ENCODE assay signal across 8 cellular contexts in genomic region chr11:117814766-117815261, GRCh38. TPM values are rescaled to one million over a fixed set of nuclear protein-coding genes. Genes with fewer than 3 reads are reported as not detected.
DNase-seq lines count a peak whose midpoint lies in the region; ATAC-seq and TF ChIP-seq lines count a peak whose summit lies in the region.

No MANE protein-coding gene starts in this region.

- no peak for TF ChIP-seq CTCF in fibroblast of pulmonary artery (IDR thresholded peaks at IDR 0.05; ENCODE audit: low read length, missing control alignments)
- no peak for TF ChIP-seq CTCF in MCF 10A (IDR thresholded peaks at IDR 0.05; ENCODE audit: unreplicated experiment)

- TF ChIP-seq POLR2A in GM18505 (IDR thresholded peaks at IDR 0.05; ENCODE audit: borderline replicate concordance, extremely low read depth, insufficient read depth, insufficient read length) = no peak

- H3K4me1 Mint-ChIP-seq in MCF 10A (ENCODE audit: insufficient read depth, unreplicated experiment) = peaks cover 11% of the 10 kb centered on the region

- DNase-seq in NCI-H2029 treated with DMSO at 0.1 percent for 48 hours (lab: John Stamatoyannopoulos, UW) (peak; percentile 91), fibroblast of pulmonary artery (ENCODE audit: low read depth) (peak; percentile 18), foreskin melanocyte (no peak), MCF 10A (ENCODE audit: unreplicated experiment) (no peak)
- peak; percentile 91 for DNase-seq in activated CD8-positive, alpha-beta memory T cell treated with anti-CD3 and anti-CD28 coated beads for 24 hours
- DNase-seq in stimulated activated CD4-positive, alpha-beta T cell treated with anti-CD3 and anti-CD28 coated beads, Interleukin-12 subunit alpha, Interleukin-12 subunit beta, amount 100 ng/mL, for 48 hours (ENCODE audit: low read depth in 2 of 3, low spot score in 1 of 3) = peak; percentile 56 to 72 (median 63)

- no peaks in the 10 kb centered on the region for H3K9me3 Mint-ChIP-seq in MCF 10A (ENCODE audit: unreplicated experiment)

- H3K27me3 Mint-ChIP-seq in MCF 10A (ENCODE audit: insufficient read depth, unreplicated experiment) = peaks cover 20% of the 10 kb centered on the region

- no peaks in the 10 kb centered on the region for H3K36me3 Mint-ChIP-seq in MCF 10A (ENCODE audit: insufficient read depth, unreplicated experiment)

- no TSS peak for BruUV-seq in MCF 10A (replicated peaks; lab: Mats Ljungman, UMichigan)

- no peak overlapping the region for H3K27ac Mint-ChIP-seq in MCF 10A (ENCODE audit: low read depth, unreplicated experiment)

- CTCF ChIA-PET in MCF 10A (lab: Yijun Ruan, JAX) = interaction anchor here (0.6 to 6.8 kb wide), 9 partner anchors 9 to 539 kb away, joined by 3 to 173 read pairs (median 4); partner anchors contain the start of gene FXYD2

- intact Hi-C loops in MCF 10A (cut with micrococcal nuclease) = loop anchor here (10.0 kb wide), 1 partner anchor 580 kb away; the partner anchor contains the start of genes PCSK7 and RNF214

- H3K4me3 Mint-ChIP-seq in MCF 10A (ENCODE audit: unreplicated experiment) = no peak overlapping the region

- no peak overlapping the region for H3K4me3 ChIP-seq in fibroblast of pulmonary artery (replicated peaks; ENCODE audit: low read depth, low read length)

- ATAC-seq in GM18505 (IDR thresholded peaks at IDR 0.05; ENCODE audit: unreplicated experiment) (peak; percentile 32), HG02885 (IDR thresholded peaks at IDR 0.05; ENCODE audit: poor library complexity, unreplicated experiment) (peak; percentile 41)

- POLR2A ChIA-PET in MCF 10A (lab: Yijun Ruan, JAX) = interaction anchor here (0.6 kb wide), 1 partner anchor 306 kb away, joined by 3 read pairs; no protein-coding TSS in a partner anchor

RNA-seq across cellular contexts. Expression of gene FXYD2, which starts 9.7 kb away (rescaled TPM):
- not detected in 2 replicates for total RNA-seq in MCF 10A (2022)

RNA-seq across cellular contexts. Expression of gene DSCAML1, which starts 17.8 kb away (rescaled TPM):
- not detected in 2 replicates for total RNA-seq in MCF 10A (2022)

Comparison
In these comparisons a context has a peak if more than half of its experiments do, and no peak if none do; other contexts are left out.
1. DNase-seq: peak in NCI-H2029 treated with DMSO at 0.1 percent for 48 hours (single experiment), activated CD8-positive, alpha-beta memory T cell treated with anti-CD3 and anti-CD28 coated beads for 24 hours (single experiment), fibroblast of pulmonary artery (single experiment) and stimulated activated CD4-positive, alpha-beta T cell treated with anti-CD3 and anti-CD28 coated beads, Interleukin-12 subunit alpha, Interleukin-12 subunit beta, amount 100 ng/mL, for 48 hours (3 of 3); none in foreskin melanocyte (single experiment) and MCF 10A (single experiment).